19 cellular contexts compared by ENCODE assay signal in genomic region chr22:41772645-41773044, GRCh38. TPM values are rescaled to one million over a fixed set of nuclear protein-coding genes. Genes with fewer than 3 reads are reported as not detected.
DNase-seq lines count a peak whose midpoint lies in the region; ATAC-seq, FAIRE-seq and TF ChIP-seq lines count a peak whose summit lies in the region.
"Had no signal": no experiment of that assay in that cellular context is flagged by ENCODE, and none has a peak within 500 bp of the region (broad histone marks: within the 10 kb centered on the region; RNA-seq: fewer than 3 reads in every experiment).

No MANE protein-coding gene starts in this region.

- H2AFZ ChIP-seq in astrocyte (ENCODE audit: low read depth, low read length): peak overlapping the region; percentile 48

- peaks cover 3% of the 10 kb centered on the region for H3K27me3 Mint-ChIP-seq in astrocyte (ENCODE audit: low read depth, unreplicated experiment)
- H3K27me3 Mint-ChIP-seq: CD4-positive, CD25-positive, alpha-beta regulatory T cell; central memory CD8-positive, alpha-beta T cell had no signal

- no peaks in the 10 kb centered on the region for H4K20me1 ChIP-seq in astrocyte (ENCODE audit: insufficient read depth, low read length)

- no peaks in the 10 kb centered on the region for H3K36me3 ChIP-seq in astrocyte (ENCODE audit: insufficient read depth, low read length)
- H3K36me3 ChIP-seq in kidney epithelial cell (ENCODE audit: control insufficient read depth, insufficient read depth, low read length): no peaks in the 10 kb centered on the region
- no peaks in the 10 kb centered on the region for H3K36me3 ChIP-seq in lower lobe of right lung
- H3K36me3 ChIP-seq: neutrophil had no signal

- H3K4me2 ChIP-seq in astrocyte (ENCODE audit: low read length): no peak overlapping the region

- no peak for TF ChIP-seq CTCF in astrocyte (IDR thresholded peaks at IDR 0.05; ENCODE audit: insufficient read depth, low read depth, low read length)
- no peak for TF ChIP-seq CTCF in kidney epithelial cell (IDR thresholded peaks at IDR 0.05; ENCODE audit: insufficient read depth, low read length, poor library complexity, severe bottlenecking)
- TF ChIP-seq CTCF in lower lobe of right lung (IDR thresholded peaks at IDR 0.05): no peak

- H3K79me2 ChIP-seq in astrocyte (ENCODE audit: insufficient read depth, low read length): no peaks in the 10 kb centered on the region

- H3K4me3 ChIP-seq in astrocyte (ENCODE audit: insufficient read depth, low read depth, low read length) (no peak overlapping the region), kidney epithelial cell (ENCODE audit: low read depth, low read length) (no peak overlapping the region), lower lobe of right lung (no peak overlapping the region)

- H3K27me3 ChIP-seq in astrocyte (ENCODE audit: insufficient read depth, low read length) (no peaks in the 10 kb centered on the region), kidney epithelial cell (ENCODE audit: control insufficient read depth, insufficient read depth, low read length) (no peaks in the 10 kb centered on the region), lower lobe of right lung (ENCODE audit: low read depth) (no peaks in the 10 kb centered on the region)
- H3K27me3 ChIP-seq: neutrophil had no signal

- H3K4me1 Mint-ChIP-seq in astrocyte (ENCODE audit: low read depth, unreplicated experiment): peaks cover 10% of the 10 kb centered on the region
- H3K4me1 Mint-ChIP-seq: central memory CD8-positive, alpha-beta T cell had no signal

- ATAC-seq in HG03108 (IDR thresholded peaks at IDR 0.05; ENCODE audit: unreplicated experiment) (no peak), GM19328 (IDR thresholded peaks at IDR 0.05; ENCODE audit: unreplicated experiment) (no peak), HG03196 (IDR thresholded peaks at IDR 0.05; ENCODE audit: unreplicated experiment) (no peak), lower lobe of right lung (no peak)

- peak overlapping the region; percentile 44 for H3K27ac Mint-ChIP-seq in astrocyte (ENCODE audit: unreplicated experiment)

- in situ Hi-C loops in Caki2 (cut with HindIII; ENCODE audit: low pct_unique_long_range_greater_than_20kb, low sequenced_read_pairs): no loop called here

- intact Hi-C loops in lower lobe of right lung (cut with DNase I): no loop called here

- no peaks in the 10 kb centered on the region for H3K4me1 ChIP-seq in astrocyte (ENCODE audit: insufficient read depth, low read length)
- H3K4me1 ChIP-seq in lower lobe of right lung: no peaks in the 10 kb centered on the region

- H3K9ac ChIP-seq in astrocyte (ENCODE audit: low read length): no peak overlapping the region

- no peaks in the 10 kb centered on the region for H3K36me3 Mint-ChIP-seq in astrocyte (ENCODE audit: low read depth, unreplicated experiment)
- H3K36me3 Mint-ChIP-seq: CD4-positive, CD25-positive, alpha-beta regulatory T cell had no signal

- H3K9me3 Mint-ChIP-seq in astrocyte (ENCODE audit: unreplicated experiment): no peaks in the 10 kb centered on the region
- H3K9me3 Mint-ChIP-seq: CD4-positive, CD25-positive, alpha-beta regulatory T cell; central memory CD8-positive, alpha-beta T cell had no signal

- H3K9me3 ChIP-seq in astrocyte (ENCODE audit: insufficient read depth, low read depth, low read length) (no peaks in the 10 kb centered on the region), lower lobe of right lung (no peaks in the 10 kb centered on the region)
- H3K9me3 ChIP-seq: neutrophil had no signal

- FAIRE-seq in astrocyte (lab: Jason Lieb, UNC): no peak

- H3K4me3 Mint-ChIP-seq in astrocyte (ENCODE audit: unreplicated experiment): no peak overlapping the region
- H3K4me3 Mint-ChIP-seq: CD4-positive, CD25-positive, alpha-beta regulatory T cell; central memory CD8-positive, alpha-beta T cell had no signal

- DNase-seq in Caki2 (ENCODE audit: low read depth) (peak; percentile 44), HuH-7.5 (ENCODE audit: low spot score) (peak; percentile 36), astrocyte (ENCODE audit: low read depth) (no peak), kidney epithelial cell (ENCODE audit: low read depth) (peak; percentile 12), lower lobe of right lung (no peak)
- DNase-seq: activated CD4-positive, CD25-positive, alpha-beta regulatory T cell treated with anti-CD3 and anti-CD28 coated beads, Interleukin-2, amount 50 U/mL, for 72 hours; activated gamma-delta T cell treated with Interleukin-2 at 50 U/mL for 16 hours; amygdala; CD4-positive, CD25-positive, alpha-beta regulatory T cell; MM.1S; NCI-H146; NCI-H2171 treated with DMSO at 0.1 percent for 48 hours; NCI-H748 treated with DMSO at 0.1 percent for 48 hours; T-helper 9 cell had no signal

- H3K27ac ChIP-seq in astrocyte (ENCODE audit: low read depth, low read length) (no peak overlapping the region), lower lobe of right lung (no peak overlapping the region)
- H3K27ac ChIP-seq: neutrophil had no signal

RNA-seq across cellular contexts. Expression of gene CCDC134, which starts 27.8 kb away (rescaled TPM):
- total RNA-seq in Caki2 (2014; rRNA removed; shearing (Covaris generic); ENCODE audit: low replicate concordance): 10.9 and 15.9 TPM in 2 replicates
- 7.7 and 11.3 TPM in 2 replicates for total RNA-seq in astrocyte
- 10.3 and 13.3 TPM in 2 replicates for total RNA-seq in kidney epithelial cell
- 7.9 TPM for total RNA-seq in lower lobe of right lung

Comparison
In these comparisons a context has a peak if more than half of its experiments do, and no peak if none do; other contexts are left out.
1. DNase-seq: peak in Caki2 (single experiment), HuH-7.5 (single experiment) and kidney epithelial cell (single experiment); none in astrocyte (single experiment) and lower lobe of right lung (single experiment).